In genomic region chr3:58358808-58359207, GRCh38 we compare ENCODE assay signal across 22 cellular contexts. TPM values are rescaled to one million over a fixed set of nuclear protein-coding genes. Genes with fewer than 3 reads are reported as not detected.
DNase-seq lines count a peak whose midpoint lies in the region; ATAC-seq and TF ChIP-seq lines count a peak whose summit lies in the region.
"Had no signal": no experiment of that assay in that cellular context is flagged by ENCODE, and none has a peak within 500 bp of the region (broad histone marks: within the 10 kb centered on the region; RNA-seq: fewer than 3 reads in every experiment).

No MANE protein-coding gene starts in this region.

- peak overlapping the region; percentile 37; the same call in 1 of the 2 replicates for H4K91ac ChIP-seq in IMR-90 (ENCODE audit: insufficient read depth, low read depth, low read length)

- no peak overlapping the region for H3K4me3 Mint-ChIP-seq in activated T-helper 2 cell treated with anti-CD3 and anti-CD28 coated beads, Interferon-gamma antibody, Interleukin-2, Interleukin-4, amounts not matched to agents 10 μg/mL and 5 μg/mL and 100 μg/mL, durations not matched to agents 14 hours and 24 hours and 36 hours (ENCODE audit: low read depth)
- no peak overlapping the region for H3K4me3 Mint-ChIP-seq in mesothelial cell of epicardium
- H3K4me3 Mint-ChIP-seq: CD4-positive, CD25-positive, alpha-beta regulatory T cell had no signal

- H2BK120ac ChIP-seq in IMR-90 (ENCODE audit: low read depth, low read length), result peak overlapping the region; percentile 58

- H3K79me1 ChIP-seq in IMR-90 (ENCODE audit: low read depth in 1 of 2, low read length in 2 of 2), result peaks cover 13 to 55% of the 10 kb centered on the region in 2 experiments

- no peak for TF ChIP-seq RAD21 in IMR-90 (IDR thresholded peaks at IDR 0.05; ENCODE audit: low read length)

- 0 out of 3 replicates have a peak overlapping the region, but pooled peaks have one; percentile 3 for H2BK15ac ChIP-seq in IMR-90 (ENCODE audit: low read depth, low read length)

- H3K9ac ChIP-seq in IMR-90 (ENCODE audit: low read depth, low read length) (no peak overlapping the region), rectal smooth muscle tissue (ENCODE audit: low read length) (no peak overlapping the region)
- H3K9ac ChIP-seq: KMS-11 had no signal

- no peak overlapping the region for H3K56ac ChIP-seq in IMR-90 (ENCODE audit: extremely low read depth, insufficient read depth, low read length)

- DNase-seq in AG04450 (ENCODE audit: low read depth, low spot score) (no peak), IMR-90 (peak; percentile 69), PC-9 (no peak), mesothelial cell of epicardium (ENCODE audit: low spot score in 2 of 2, unreplicated experiment in 2 of 2) (no peak)
- no peak for DNase-seq in activated T-helper 2 cell treated with anti-CD3 and anti-CD28 coated beads, Interferon-gamma antibody, Interleukin-2, Interleukin-4, amounts not matched to agents 10 μg/mL and 5 μg/mL and 100 μg/mL, durations not matched to agents 14 hours and 24 hours and 36 hours (ENCODE audit: low spot score)
- DNase-seq in stimulated activated CD8-positive, alpha-beta memory T cell treated with anti-CD3 and anti-CD28 coated beads, Interleukin-4, amount 100 ng/mL, for 48 hours, result no peak
- DNase-seq: BE2C; CD4-positive, CD25-positive, alpha-beta regulatory T cell; COR-L47; DMS79; H7; NCI-H1105; NCI-H146; NCI-H2029 treated with DMSO at 0.1 percent for 48 hours; NCI-H510A treated with DMSO at 0.1 percent for 48 hours; NCI-H774; NK-92 treated with Interleukin-12 subunit alpha and Interleukin-12 subunit beta, amount 100 ng/mL, for 24 hours had no signal

- TF ChIP-seq CTCF in AG04450 (IDR thresholded peaks at IDR 0.05; ENCODE audit: low read depth, low read length), result no peak
- TF ChIP-seq CTCF in IMR-90 (conservative IDR thresholded peaks at IDR 0.05; ENCODE audit: low read depth, low read length), result no peak
- no peak for TF ChIP-seq CTCF in PC-9 (conservative IDR thresholded peaks at IDR 0.05)
- TF ChIP-seq CTCF in mesothelial cell of epicardium (IDR thresholded peaks at IDR 0.05; ENCODE audit: unreplicated experiment), result no peak

- no TSS peak for BruUV-seq in IMR-90 (replicated peaks; lab: Mats Ljungman, UMichigan)
- no TSS peak for BruUV-seq in PC-9 (replicated peaks; lab: Mats Ljungman, UMichigan)

- H3K14ac ChIP-seq in IMR-90 (replicated peaks; ENCODE audit: low read depth, low read length), result no peak overlapping the region

- H3K18ac ChIP-seq in IMR-90 (ENCODE audit: low read depth, low read length), result no peak overlapping the region

- peak overlapping the region; percentile 4 for H3K4me2 ChIP-seq in IMR-90 (ENCODE audit: low read depth, low read length)
- H3K4me2 ChIP-seq in PC-9, result no peak overlapping the region
- H3K4me2 ChIP-seq: KMS-11 had no signal

- no peak overlapping the region for H3K4me3 ChIP-seq in AG04450 (ENCODE audit: low read depth, low read length)
- H3K4me3 ChIP-seq in IMR-90 (ENCODE audit: insufficient read depth, low read depth, low read length), result no peak overlapping the region
- no peak overlapping the region for H3K4me3 ChIP-seq in rectal smooth muscle tissue (ENCODE audit: low read length)
- H3K4me3 ChIP-seq in PC-9, result no peak overlapping the region
- H3K4me3 ChIP-seq: GM12878 had no signal

- H3K23ac ChIP-seq in IMR-90 (ENCODE audit: low read depth, low read length), result no peak overlapping the region

- ATAC-seq in IMR-90 (ENCODE audit: low read depth) (peak; percentile 63), HG02885 (IDR thresholded peaks at IDR 0.05; ENCODE audit: poor library complexity, unreplicated experiment) (no peak)
- ATAC-seq: GM12878, SK-N-SH treated with all-trans-retinoic acid at 6 μM for 48 hours had no signal

- H4K20me1 ChIP-seq in IMR-90 (ENCODE audit: insufficient read depth, low read length), result peaks cover 14% of the 10 kb centered on the region; the same call in 1 of the 2 replicates
- no peaks in the 10 kb centered on the region for H4K20me1 ChIP-seq in PC-9 (ENCODE audit: insufficient read depth)

- peak overlapping the region; percentile 56 for H2BK5ac ChIP-seq in IMR-90 (ENCODE audit: low read depth, low read length, poor library complexity, severe bottlenecking)

- H3K4me1 ChIP-seq in IMR-90 (ENCODE audit: control insufficient read depth, insufficient read depth, low read length) (peaks cover 14% of the 10 kb centered on the region), rectal smooth muscle tissue (ENCODE audit: control insufficient read depth, insufficient read depth, low read length) (peaks cover 6% of the 10 kb centered on the region), PC-9 (replicated peaks; ENCODE audit: insufficient read depth) (no peaks in the 10 kb centered on the region)
- H3K4me1 ChIP-seq: BE2C had no signal

- H3K36me3 ChIP-seq in IMR-90 (ENCODE audit: control insufficient read depth, insufficient read depth, low read length), result no peaks in the 10 kb centered on the region
- H3K36me3 ChIP-seq in rectal smooth muscle tissue (ENCODE audit: control insufficient read depth, insufficient read depth, low read length), result no peaks in the 10 kb centered on the region
- H3K36me3 ChIP-seq in PC-9 (ENCODE audit: low read depth), result no peaks in the 10 kb centered on the region
- H3K36me3 ChIP-seq: BE2C had no signal

- H2AK9ac ChIP-seq in IMR-90 (replicated peaks; ENCODE audit: low read depth, low read length, poor library complexity), result no peak overlapping the region

- no peaks in the 10 kb centered on the region for H3K79me2 ChIP-seq in PC-9 (ENCODE audit: low read depth)

- intact Hi-C loops in IMR-90 (cut with micrococcal nuclease), result no loop called here
- intact Hi-C loops in activated T-helper 2 cell treated with anti-CD3 and anti-CD28 coated beads, Interferon-gamma antibody, Interleukin-2, Interleukin-4, amounts not matched to agents 10 μg/mL and 5 μg/mL and 100 μg/mL, durations not matched to agents 14 hours and 24 hours and 36 hours (cut with micrococcal nuclease), result loop anchor here (1.0 to 10.0 kb wide), 6 partner anchors 7 to 113 kb away; no protein-coding TSS in a partner anchor
- intact Hi-C loops in PC-9 (cut with micrococcal nuclease; ENCODE audit: unreplicated experiment), result no loop called here

- H2AFZ ChIP-seq in IMR-90 (replicated peaks; ENCODE audit: low read length, poor library complexity), result no peak overlapping the region
- no peak overlapping the region for H2AFZ ChIP-seq in PC-9

- CTCF ChIA-PET in AG04450 (lab: Charles Lee), result interaction anchor here (1.3 kb wide), 1 partner anchor 8 kb away, joined by 4 read pairs; no protein-coding TSS in a partner anchor
- CTCF ChIA-PET in IMR-90 (lab: Yijun Ruan, JAX), result interaction anchor here (0.6 kb wide), 1 partner anchor 141 kb away, joined by 3 read pairs; no protein-coding TSS in a partner anchor
- CTCF ChIA-PET in PC-9 (lab: Charles Lee), result interaction anchor here (0.6 to 0.7 kb wide), 3 partner anchors 17 to 406 kb away, joined by 3 to 8 read pairs (median 3); no protein-coding TSS in a partner anchor

- H4K5ac ChIP-seq in IMR-90 (ENCODE audit: low read depth, low read length), result no peak overlapping the region

- H3K4ac ChIP-seq in IMR-90 (ENCODE audit: low read depth, low read length), result peak overlapping the region; percentile 74

- H3K9me3 ChIP-seq in AG04450 (ENCODE audit: control insufficient read depth, insufficient read depth, low read length), result no peaks in the 10 kb centered on the region
- no peaks in the 10 kb centered on the region for H3K9me3 ChIP-seq in IMR-90 (ENCODE audit: control insufficient read depth, insufficient read depth, low read length)
- H3K9me3 ChIP-seq in PC-9 (ENCODE audit: insufficient read depth, low read depth), result no peaks in the 10 kb centered on the region
- H3K9me3 ChIP-seq: BE2C had no signal

- H3K4me1 Mint-ChIP-seq in activated T-helper 2 cell treated with anti-CD3 and anti-CD28 coated beads, Interferon-gamma antibody, Interleukin-2, Interleukin-4, amounts not matched to agents 10 μg/mL and 5 μg/mL and 100 μg/mL, durations not matched to agents 14 hours and 24 hours and 36 hours (ENCODE audit: low read depth), result peaks cover 47% of the 10 kb centered on the region
- H3K4me1 Mint-ChIP-seq in mesothelial cell of epicardium, result no peaks in the 10 kb centered on the region

- in situ Hi-C loops in IMR-90 (cut with MboI; ENCODE audit: low sequenced_read_pairs), result no loop called here

- H3K27me3 ChIP-seq in AG04450 (ENCODE audit: control insufficient read depth, insufficient read depth, low read length), result no peaks in the 10 kb centered on the region
- H3K27me3 ChIP-seq in IMR-90 (ENCODE audit: control insufficient read depth, insufficient read depth, low read length), result no peaks in the 10 kb centered on the region
- no peaks in the 10 kb centered on the region for H3K27me3 ChIP-seq in rectal smooth muscle tissue (ENCODE audit: control insufficient read depth, insufficient read depth, low read length)
- no peaks in the 10 kb centered on the region for H3K27me3 ChIP-seq in PC-9 (ENCODE audit: insufficient read depth, low read depth)
- H3K27me3 ChIP-seq: BE2C had no signal

- H4K8ac ChIP-seq in IMR-90 (ENCODE audit: low read depth in 2 of 2, low read length in 2 of 2), result peak overlapping the region in 1 of 2 experiments; percentile 55; a peak in 1 of 4 replicates

- H3K27ac ChIP-seq in AG04450 (ENCODE audit: low read depth, low read length) (peak overlapping the region; percentile 57), IMR-90 (ENCODE audit: insufficient read depth, low read length) (peak overlapping the region; percentile 76; the same call in 1 of the 2 replicates), rectal smooth muscle tissue (ENCODE audit: low read depth, low read length) (peak overlapping the region; percentile 22), PC-9 (no peak overlapping the region)
- H3K27ac ChIP-seq: KMS-11 had no signal

- H2AK5ac ChIP-seq in IMR-90 (ENCODE audit: low read depth, low read length), result no peak overlapping the region; the same call in 1 of the 2 replicates

- no peaks in the 10 kb centered on the region for H3K9me3 Mint-ChIP-seq in activated T-helper 2 cell treated with anti-CD3 and anti-CD28 coated beads, Interferon-gamma antibody, Interleukin-2, Interleukin-4, amounts not matched to agents 10 μg/mL and 5 μg/mL and 100 μg/mL, durations not matched to agents 14 hours and 24 hours and 36 hours
- H3K9me3 Mint-ChIP-seq in mesothelial cell of epicardium, result no peaks in the 10 kb centered on the region
- H3K9me3 Mint-ChIP-seq: CD4-positive, CD25-positive, alpha-beta regulatory T cell had no signal

- peak overlapping the region; percentile 95 for H3K27ac Mint-ChIP-seq in activated T-helper 2 cell treated with anti-CD3 and anti-CD28 coated beads, Interferon-gamma antibody, Interleukin-2, Interleukin-4, amounts not matched to agents 10 μg/mL and 5 μg/mL and 100 μg/mL, durations not matched to agents 14 hours and 24 hours and 36 hours
- no peak overlapping the region for H3K27ac Mint-ChIP-seq in mesothelial cell of epicardium
- H3K27ac Mint-ChIP-seq: CD4-positive, CD25-positive, alpha-beta regulatory T cell had no signal

- POLR2A ChIA-PET in AG04450 (lab: Yijun Ruan, JAX), result interaction anchor here (0.8 to 1.0 kb wide), 2 partner anchors 24 to 29 kb away, joined by 4 read pairs; no protein-coding TSS in a partner anchor
- POLR2A ChIA-PET in IMR-90 (lab: Charles Lee; ENCODE audit: unreplicated experiment), result no interaction called here
- POLR2A ChIA-PET in PC-9 (lab: Charles Lee; ENCODE audit: unreplicated experiment), result no interaction called here

- H3K9me1 ChIP-seq in IMR-90 (ENCODE audit: insufficient read depth, low read length), result peaks cover 14% of the 10 kb centered on the region

- peak overlapping the region; percentile 72 for H2BK20ac ChIP-seq in IMR-90 (ENCODE audit: low read depth, low read length)

- peaks cover 21% of the 10 kb centered on the region for H3K36me3 Mint-ChIP-seq in activated T-helper 2 cell treated with anti-CD3 and anti-CD28 coated beads, Interferon-gamma antibody, Interleukin-2, Interleukin-4, amounts not matched to agents 10 μg/mL and 5 μg/mL and 100 μg/mL, durations not matched to agents 14 hours and 24 hours and 36 hours (ENCODE audit: low read depth)
- H3K36me3 Mint-ChIP-seq in mesothelial cell of epicardium, result no peaks in the 10 kb centered on the region

- no CpG with 5 or more reads among the region's 4 CpGs for WGBS in IMR-90 (ENCODE audit: extremely low coverage in 2 of 2, insufficient read length in 1 of 2), 2 experiments

- TF ChIP-seq POLR2A in IMR-90 (IDR thresholded peaks at IDR 0.05; ENCODE audit: low read depth, low read length), result no peak

- no peaks in the 10 kb centered on the region for H3K9me2 ChIP-seq in PC-9 (ENCODE audit: insufficient read depth)

- no peaks in the 10 kb centered on the region for H3K27me3 Mint-ChIP-seq in activated T-helper 2 cell treated with anti-CD3 and anti-CD28 coated beads, Interferon-gamma antibody, Interleukin-2, Interleukin-4, amounts not matched to agents 10 μg/mL and 5 μg/mL and 100 μg/mL, durations not matched to agents 14 hours and 24 hours and 36 hours (ENCODE audit: low read depth)
- no peaks in the 10 kb centered on the region for H3K27me3 Mint-ChIP-seq in mesothelial cell of epicardium (ENCODE audit: low read depth)
- H3K27me3 Mint-ChIP-seq: CD4-positive, CD25-positive, alpha-beta regulatory T cell had no signal

- dilution Hi-C loops in IMR-90 (cut with HindIII; ENCODE audit: low sequenced_read_pairs, unreplicated experiment), result no loop called here

- no peaks in the 10 kb centered on the region; the same call in 1 of the 2 replicates for H3F3A ChIP-seq in PC-9 (ENCODE audit: insufficient read depth, low read depth)

RNA-seq across cellular contexts. Expression of gene PXK, which starts 26.1 kb away (rescaled TPM):
- polyA plus RNA-seq in AG04450 (2011; rRNA removed), result 56.6 and 70.3 TPM in 2 replicates
- polyA minus RNA-seq in AG04450 (2011; rRNA and poly(A)+ RNA removed), result 47.1 and 50.1 TPM in 2 replicates
- 14.3 and 15.6 TPM in 2 replicates for total RNA-seq in IMR-90 (2012; rRNA removed)
- 16.4 and 17.7 TPM in 2 replicates for polyA plus RNA-seq in IMR-90 (2012; rRNA removed)
- 7.9 and 8.2 TPM in 2 replicates for polyA plus RNA-seq in IMR-90 (2012; cell fraction: cytosol; rRNA removed)
- polyA plus RNA-seq in IMR-90 (2012; cell fraction: nucleus; rRNA removed; ENCODE audit: low replicate concordance), result 5.9 and 25.5 TPM in 2 replicates
- total RNA-seq in activated T-helper 2 cell treated with anti-CD3 and anti-CD28 coated beads, Interferon-gamma antibody, Interleukin-2, Interleukin-4, amounts not matched to agents 10 μg/mL and 5 μg/mL and 100 μg/mL, durations not matched to agents 14 hours and 24 hours and 36 hours, result 47.6 and 48.7 TPM in 2 replicates
- total RNA-seq in PC-9 (2021), result 3.3 and 4.4 TPM in 2 replicates
- 15.0 to 15.9 TPM (median 15.4 TPM) in 3 replicates for total RNA-seq in mesothelial cell of epicardium

RNA-seq across cellular contexts. Expression of gene HTD2, which starts 52.5 kb away (rescaled TPM):
- polyA plus RNA-seq in AG04450 (2011; rRNA removed), result 7.1 and 9.6 TPM in 2 replicates
- 2.0 and 2.3 TPM in 2 replicates for polyA minus RNA-seq in AG04450 (2011; rRNA and poly(A)+ RNA removed)
- 11.4 and 13.3 TPM in 2 replicates for total RNA-seq in IMR-90 (2012; rRNA removed)
- polyA plus RNA-seq in IMR-90 (2012; rRNA removed), result 5.7 and 6.4 TPM in 2 replicates
- polyA plus RNA-seq in IMR-90 (2012; cell fraction: cytosol; rRNA removed), result 1.5 and 1.9 TPM in 2 replicates
- 0.73 and 4.8 TPM in 2 replicates for polyA plus RNA-seq in IMR-90 (2012; cell fraction: nucleus; rRNA removed; ENCODE audit: low replicate concordance)
- 10.1 and 10.5 TPM in 2 replicates for total RNA-seq in activated T-helper 2 cell treated with anti-CD3 and anti-CD28 coated beads, Interferon-gamma antibody, Interleukin-2, Interleukin-4, amounts not matched to agents 10 μg/mL and 5 μg/mL and 100 μg/mL, durations not matched to agents 14 hours and 24 hours and 36 hours
- 6.2 and 7.4 TPM in 2 replicates for total RNA-seq in PC-9 (2021)
- 7.7 to 9.4 TPM (median 8.3 TPM) in 3 replicates for total RNA-seq in mesothelial cell of epicardium

RNA-seq across cellular contexts. Expression of gene RPP14, which starts 52.8 kb away (rescaled TPM):
- polyA plus RNA-seq in AG04450 (2011; rRNA removed), result 14.7 and 18.5 TPM in 2 replicates
- 6.8 and 8.8 TPM in 2 replicates for polyA minus RNA-seq in AG04450 (2011; rRNA and poly(A)+ RNA removed)
- total RNA-seq in IMR-90 (2012; rRNA removed), result 6.6 and 11.9 TPM in 2 replicates
- polyA plus RNA-seq in IMR-90 (2012; rRNA removed), result 6.5 and 7.8 TPM in 2 replicates
- polyA plus RNA-seq in IMR-90 (2012; cell fraction: cytosol; rRNA removed), result 3.2 TPM in 2 replicates
- 1.6 and 7.7 TPM in 2 replicates for polyA plus RNA-seq in IMR-90 (2012; cell fraction: nucleus; rRNA removed; ENCODE audit: low replicate concordance)
- total RNA-seq in activated T-helper 2 cell treated with anti-CD3 and anti-CD28 coated beads, Interferon-gamma antibody, Interleukin-2, Interleukin-4, amounts not matched to agents 10 μg/mL and 5 μg/mL and 100 μg/mL, durations not matched to agents 14 hours and 24 hours and 36 hours, result 21.8 and 23.8 TPM in 2 replicates
- 13.2 and 13.8 TPM in 2 replicates for total RNA-seq in PC-9 (2021)
- total RNA-seq in mesothelial cell of epicardium, result 19.0 to 24.2 TPM (median 21.3 TPM) in 3 replicates
